In the genomic region with DNA sequence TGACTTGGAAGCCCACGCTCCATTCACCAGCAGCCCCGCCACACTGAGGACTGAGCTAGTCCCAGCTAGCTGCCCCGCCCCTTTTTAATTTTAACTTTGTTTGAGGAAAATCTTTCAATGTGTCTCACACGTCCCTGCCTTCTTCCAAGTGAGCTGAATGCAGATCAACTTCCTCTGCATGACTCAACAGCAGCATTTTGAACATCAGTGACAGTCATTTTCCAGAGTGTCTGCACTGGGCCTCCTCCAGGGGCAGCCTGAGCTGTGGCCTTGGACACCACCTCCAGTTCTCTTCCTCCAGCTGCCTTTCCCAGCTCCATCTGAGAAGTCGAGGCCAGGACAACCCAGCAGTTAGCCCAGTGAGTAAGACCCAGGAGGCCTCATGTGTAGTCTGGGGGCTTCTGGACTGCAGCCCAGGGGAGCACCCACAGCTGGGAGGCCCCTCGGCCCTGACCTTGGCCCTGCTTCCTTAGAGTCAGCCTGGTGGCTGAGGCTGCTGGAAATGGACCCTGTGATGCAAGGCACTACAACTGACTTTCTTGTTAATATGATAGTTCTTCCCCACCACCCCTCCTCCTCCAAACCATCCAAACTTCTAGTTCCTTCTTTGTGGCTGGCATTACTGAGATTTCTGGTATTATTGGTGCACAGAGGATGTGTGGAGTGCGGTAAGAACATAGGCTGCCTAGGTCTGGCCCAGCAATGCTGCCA, we compare ENCODE assay signal across 11 cellular contexts. TPM values are rescaled to one million over a fixed set of nuclear protein-coding genes. Genes with fewer than 3 reads are reported as not detected.
DNase-seq lines count a peak whose midpoint lies in the region; ATAC-seq, FAIRE-seq and TF ChIP-seq lines count a peak whose summit lies in the region.
"Had no signal": no experiment of that assay in that cellular context is flagged by ENCODE, and none has a peak within 500 bp of the region (broad histone marks: within the 10 kb centered on the region; RNA-seq: fewer than 3 reads in every experiment).

No MANE protein-coding gene starts in this region.

- no peaks in the 10 kb centered on the region for H3K36me3 Mint-ChIP-seq in activated naive CD4-positive, alpha-beta T cell treated with anti-CD3 and anti-CD28 coated beads for 36 hours (ENCODE audit: low read depth)
- no peaks in the 10 kb centered on the region for H3K36me3 Mint-ChIP-seq in activated naive CD4-positive, alpha-beta T cell treated with anti-CD3 and anti-CD28 coated beads, Interleukin-2, amount 10 ng/mL, durations not matched to agents 7 days and 5 days
- no peaks in the 10 kb centered on the region for H3K36me3 Mint-ChIP-seq in Calu3 (ENCODE audit: insufficient read depth, unreplicated experiment)
- H3K36me3 Mint-ChIP-seq: activated CD8-positive, alpha-beta memory T cell treated with anti-CD3 and anti-CD28 coated beads, Interleukin-2, amount 10 ng/mL, durations not matched to agents 7 days and 5 days; naive thymus-derived CD8-positive, alpha-beta T cell had no signal

- no peak overlapping the region for H3K4me3 ChIP-seq in fibroblast of mammary gland (ENCODE audit: control insufficient read depth, low read depth, low read length)

- TF ChIP-seq CTCF in fibroblast of mammary gland (conservative IDR thresholded peaks at IDR 0.05; ENCODE audit: control insufficient read depth, insufficient read depth, low read depth, low read length) (no peak), Calu3 (IDR thresholded peaks at IDR 0.05; ENCODE audit: unreplicated experiment) (no peak)

- ATAC-seq in stimulated activated naive CD8-positive, alpha-beta T cell treated with anti-CD3 and anti-CD28 coated beads, Interleukin-15, amount 100 ng/mL, for 72 hours: peak; percentile 15
- ATAC-seq: activated CD8-positive, alpha-beta memory T cell treated with anti-CD3 and anti-CD28 coated beads, Interleukin-2, amount 10 ng/mL, durations not matched to agents 7 days and 5 days; naive thymus-derived CD8-positive, alpha-beta T cell had no signal

- no peaks in the 10 kb centered on the region for H3K9me3 Mint-ChIP-seq in activated naive CD4-positive, alpha-beta T cell treated with anti-CD3 and anti-CD28 coated beads for 36 hours
- H3K9me3 Mint-ChIP-seq in activated naive CD4-positive, alpha-beta T cell treated with anti-CD3 and anti-CD28 coated beads, Interleukin-2, amount 10 ng/mL, durations not matched to agents 7 days and 5 days: no peaks in the 10 kb centered on the region
- no peaks in the 10 kb centered on the region for H3K9me3 Mint-ChIP-seq in stimulated activated naive CD8-positive, alpha-beta T cell treated with anti-CD3 and anti-CD28 coated beads, Interleukin-15, amount 100 ng/mL, for 72 hours
- no peaks in the 10 kb centered on the region for H3K9me3 Mint-ChIP-seq in Calu3 (ENCODE audit: low read depth, unreplicated experiment)
- H3K9me3 Mint-ChIP-seq: naive thymus-derived CD8-positive, alpha-beta T cell had no signal

- no peak overlapping the region for H3K4me3 Mint-ChIP-seq in activated naive CD4-positive, alpha-beta T cell treated with anti-CD3 and anti-CD28 coated beads for 36 hours
- no peak overlapping the region for H3K4me3 Mint-ChIP-seq in activated naive CD4-positive, alpha-beta T cell treated with anti-CD3 and anti-CD28 coated beads, Interleukin-2, amount 10 ng/mL, durations not matched to agents 7 days and 5 days
- no peak overlapping the region for H3K4me3 Mint-ChIP-seq in stimulated activated naive CD8-positive, alpha-beta T cell treated with anti-CD3 and anti-CD28 coated beads, Interleukin-15, amount 100 ng/mL, for 72 hours
- no peak overlapping the region for H3K4me3 Mint-ChIP-seq in Calu3 (ENCODE audit: low read depth, unreplicated experiment)
- H3K4me3 Mint-ChIP-seq: activated CD8-positive, alpha-beta memory T cell treated with anti-CD3 and anti-CD28 coated beads, Interleukin-2, amount 10 ng/mL, durations not matched to agents 7 days and 5 days; naive thymus-derived CD8-positive, alpha-beta T cell had no signal

- BruUV-seq in Calu3 (replicated peaks; lab: Mats Ljungman, UMichigan): no TSS peak

- peak; percentile 34 for DNase-seq in activated naive CD4-positive, alpha-beta T cell treated with anti-CD3 and anti-CD28 coated beads for 36 hours
- DNase-seq in activated naive CD4-positive, alpha-beta T cell treated with anti-CD3 and anti-CD28 coated beads, Interleukin-2, amount 10 ng/mL, durations not matched to agents 7 days and 5 days: no peak
- DNase-seq in RCC 7860 (ENCODE audit: low spot score) (peak; percentile 61), fibroblast of mammary gland (ENCODE audit: low read depth) (peak; percentile 29), ecto neural progenitor cell (ENCODE audit: low spot score) (no peak), Calu3 (no peak), NCI-H446 (lab: John Stamatoyannopoulos, UW) (no peak)
- DNase-seq in stimulated activated naive CD8-positive, alpha-beta T cell treated with anti-CD3 and anti-CD28 coated beads, Interleukin-15, amount 100 ng/mL, for 72 hours: no peak
- DNase-seq: activated CD8-positive, alpha-beta memory T cell treated with anti-CD3 and anti-CD28 coated beads, Interleukin-2, amount 10 ng/mL, durations not matched to agents 7 days and 5 days; naive thymus-derived CD8-positive, alpha-beta T cell had no signal

- H3K27ac Mint-ChIP-seq in activated naive CD4-positive, alpha-beta T cell treated with anti-CD3 and anti-CD28 coated beads for 36 hours: no peak overlapping the region
- H3K27ac Mint-ChIP-seq in activated naive CD4-positive, alpha-beta T cell treated with anti-CD3 and anti-CD28 coated beads, Interleukin-2, amount 10 ng/mL, durations not matched to agents 7 days and 5 days: no peak overlapping the region
- H3K27ac Mint-ChIP-seq in stimulated activated naive CD8-positive, alpha-beta T cell treated with anti-CD3 and anti-CD28 coated beads, Interleukin-15, amount 100 ng/mL, for 72 hours: no peak overlapping the region
- no peak overlapping the region for H3K27ac Mint-ChIP-seq in Calu3 (ENCODE audit: unreplicated experiment)
- H3K27ac Mint-ChIP-seq: activated CD8-positive, alpha-beta memory T cell treated with anti-CD3 and anti-CD28 coated beads, Interleukin-2, amount 10 ng/mL, durations not matched to agents 7 days and 5 days; naive thymus-derived CD8-positive, alpha-beta T cell had no signal

- intact Hi-C loops in activated naive CD4-positive, alpha-beta T cell treated with anti-CD3 and anti-CD28 coated beads for 36 hours (cut with micrococcal nuclease): no loop called here
- intact Hi-C loops in Calu3 (cut with micrococcal nuclease; ENCODE audit: unreplicated experiment): no loop called here

- peaks cover 6% of the 10 kb centered on the region for H3K27me3 Mint-ChIP-seq in activated naive CD4-positive, alpha-beta T cell treated with anti-CD3 and anti-CD28 coated beads for 36 hours (ENCODE audit: low read depth)
- H3K27me3 Mint-ChIP-seq in activated naive CD4-positive, alpha-beta T cell treated with anti-CD3 and anti-CD28 coated beads, Interleukin-2, amount 10 ng/mL, durations not matched to agents 7 days and 5 days: peaks cover 49% of the 10 kb centered on the region
- peaks cover 20% of the 10 kb centered on the region for H3K27me3 Mint-ChIP-seq in stimulated activated naive CD8-positive, alpha-beta T cell treated with anti-CD3 and anti-CD28 coated beads, Interleukin-15, amount 100 ng/mL, for 72 hours
- peaks cover 59% of the 10 kb centered on the region for H3K27me3 Mint-ChIP-seq in Calu3 (ENCODE audit: unreplicated experiment)

- no peak for FAIRE-seq in RCC 7860 (lab: Jason Lieb, UNC)
- FAIRE-seq: GM18507 had no signal

- H3K4me1 Mint-ChIP-seq in activated naive CD4-positive, alpha-beta T cell treated with anti-CD3 and anti-CD28 coated beads for 36 hours (ENCODE audit: low read depth): peaks cover 4% of the 10 kb centered on the region
- H3K4me1 Mint-ChIP-seq in activated naive CD4-positive, alpha-beta T cell treated with anti-CD3 and anti-CD28 coated beads, Interleukin-2, amount 10 ng/mL, durations not matched to agents 7 days and 5 days: no peaks in the 10 kb centered on the region
- H3K4me1 Mint-ChIP-seq in stimulated activated naive CD8-positive, alpha-beta T cell treated with anti-CD3 and anti-CD28 coated beads, Interleukin-15, amount 100 ng/mL, for 72 hours: peaks cover 8% of the 10 kb centered on the region
- no peaks in the 10 kb centered on the region for H3K4me1 Mint-ChIP-seq in Calu3 (ENCODE audit: low read depth, unreplicated experiment)

- CTCF ChIA-PET in activated naive CD4-positive, alpha-beta T cell treated with anti-CD3 and anti-CD28 coated beads for 36 hours (lab: Charles Lee): interaction anchor here (0.7 to 1.1 kb wide), 4 partner anchors 11 to 503 kb away, joined by 3 read pairs; no protein-coding TSS in a partner anchor
- CTCF ChIA-PET in activated naive CD4-positive, alpha-beta T cell treated with anti-CD3 and anti-CD28 coated beads, Interleukin-2, amount 10 ng/mL, durations not matched to agents 7 days and 5 days (lab: Charles Lee): interaction anchor here (0.5 to 2.0 kb wide), 3 partner anchors 82 to 510 kb away, joined by 3 to 6 read pairs (median 3); no protein-coding TSS in a partner anchor
- CTCF ChIA-PET in Calu3 (lab: Charles Lee): interaction anchor here (0.6 to 1.3 kb wide), 3 partner anchors 16 to 42 kb away, joined by 3 to 4 read pairs (median 3); no protein-coding TSS in a partner anchor

RNA-seq across cellular contexts. Expression of gene ESYT3, which starts 21.4 kb away (rescaled TPM):
- 1 to 10 TPM in 1 of 2 experiments, under 1 TPM in 1; 0.96 to 1.1 TPM for total RNA-seq in activated naive CD4-positive, alpha-beta T cell treated with anti-CD3 and anti-CD28 coated beads for 36 hours
- total RNA-seq in Calu3 (2022): 3.2 and 3.5 TPM in 2 replicates

Comparison
In these comparisons a context has a peak if more than half of its experiments do, and no peak if none do; other contexts are left out.
1. DNase-seq: peak in activated naive CD4-positive, alpha-beta T cell treated with anti-CD3 and anti-CD28 coated beads for 36 hours (single experiment), RCC 7860 (single experiment) and fibroblast of mammary gland (single experiment); none in activated naive CD4-positive, alpha-beta T cell treated with anti-CD3 and anti-CD28 coated beads, Interleukin-2, amount 10 ng/mL, durations not matched to agents 7 days and 5 days (single experiment), stimulated activated naive CD8-positive, alpha-beta T cell treated with anti-CD3 and anti-CD28 coated beads, Interleukin-15, amount 100 ng/mL, for 72 hours (0 of 2), ecto neural progenitor cell (single experiment), Calu3 (single experiment) and NCI-H446 (0 of 2).